ENCODE assay signal across 18 cellular contexts in genomic region chrX:9880237-9880636, GRCh38.
DNase-seq lines count a peak whose midpoint lies in the region; ATAC-seq, FAIRE-seq and TF ChIP-seq lines count a peak whose summit lies in the region.
"Had no signal": no experiment of that assay in that cellular context is flagged by ENCODE, and none has a peak within 500 bp of the region (broad histone marks: within the 10 kb centered on the region; RNA-seq: fewer than 3 reads in every experiment).

No MANE protein-coding gene starts in this region.

- no peaks in the 10 kb centered on the region for H3K9me3 ChIP-seq in osteoblast (ENCODE audit: low read depth, low read length)
- no peaks in the 10 kb centered on the region for H3K9me3 ChIP-seq in aorta (ENCODE audit: control insufficient read depth, low read length)
- H3K9me3 ChIP-seq: HAP-1 had no signal

- DNase-seq in bronchial epithelial cell (ENCODE audit: low read depth) = no peak
- DNase-seq in left lobe of liver (ENCODE audit: low spot score) = no peak
- peak; percentile 31 for DNase-seq in osteoblast (ENCODE audit: insufficient read length, low spot score, missing footprints)
- no peak for DNase-seq in aorta
- no peak for DNase-seq in NCI-H510A treated with DMSO at 0.1 percent for 48 hours (lab: John Stamatoyannopoulos, UW)
- DNase-seq in stimulated activated CD4-positive, alpha-beta T cell treated with anti-CD3 and anti-CD28 coated beads, Interleukin-2, amount 100 ng/mL, for 48 hours = no peak
- DNase-seq in activated naive CD4-positive, alpha-beta T cell treated with anti-CD3 and anti-CD28 coated beads, Interleukin-2, amount 50 U/mL, for 72 hours (ENCODE audit: low spot score in 2 of 2) = no peak
- DNase-seq: Calu3; CD4-positive, alpha-beta memory T cell; COR-L47; DMS53; DMS79 treated with DMSO at 0.1 percent for 48 hours; GOT3; HFFc6 had no signal

- intact Hi-C loops in aorta (cut with DNase I) = loop anchor here in 1 of 2 donors (10.0 kb wide), 1 partner anchor 115 kb away; no protein-coding TSS in a partner anchor

- no peak overlapping the region for H3K4me2 ChIP-seq in osteoblast (ENCODE audit: insufficient read depth, low read length)

- WGBS in aorta, 2 donors = 89 to 97% methylated on average over 13 of the region's 13 CpGs

- FAIRE-seq in bronchial epithelial cell (lab: Jason Lieb, UNC) = peak; percentile 72
- FAIRE-seq: G401.6, GM12892, H54 had no signal

- H3K27ac Mint-ChIP-seq in activated naive CD4-positive, alpha-beta T cell treated with anti-CD3 and anti-CD28 coated beads, Interleukin-2, amount 50 U/mL, for 72 hours = no peak overlapping the region
- H3K27ac Mint-ChIP-seq: CD4-positive, alpha-beta memory T cell; HFFc6 had no signal

- H3K79me2 ChIP-seq in osteoblast (ENCODE audit: insufficient read depth, low read length) = no peaks in the 10 kb centered on the region

- no peaks in the 10 kb centered on the region for H3K27me3 ChIP-seq in bronchial epithelial cell (ENCODE audit: control insufficient read depth, insufficient read depth, low read length)
- no peaks in the 10 kb centered on the region for H3K27me3 ChIP-seq in osteoblast (ENCODE audit: insufficient read depth, low read length)
- H3K27me3 ChIP-seq in aorta (ENCODE audit: control insufficient read depth in 1 of 2, insufficient read depth in 2 of 2, low read length in 1 of 2) = no peaks in the 10 kb centered on the region

- no peaks in the 10 kb centered on the region for H3K9me3 Mint-ChIP-seq in activated naive CD4-positive, alpha-beta T cell treated with anti-CD3 and anti-CD28 coated beads, Interleukin-2, amount 50 U/mL, for 72 hours
- H3K9me3 Mint-ChIP-seq: CD4-positive, alpha-beta memory T cell; HFFc6 had no signal

- no peaks in the 10 kb centered on the region for H3K36me3 Mint-ChIP-seq in activated naive CD4-positive, alpha-beta T cell treated with anti-CD3 and anti-CD28 coated beads, Interleukin-2, amount 50 U/mL, for 72 hours
- H3K36me3 Mint-ChIP-seq: CD4-positive, alpha-beta memory T cell had no signal

- H4K20me1 ChIP-seq in osteoblast (ENCODE audit: insufficient read depth, low read length) = no peaks in the 10 kb centered on the region

- no peak overlapping the region for H3K4me3 ChIP-seq in bronchial epithelial cell (ENCODE audit: low read depth, low read length)
- no peak overlapping the region for H3K4me3 ChIP-seq in osteoblast (ENCODE audit: insufficient read depth, low read length)
- no peak overlapping the region for H3K4me3 ChIP-seq in aorta (ENCODE audit: low read length in 2 of 2)
- H3K4me3 ChIP-seq: HAP-1 had no signal

- peak; percentile 70 for ATAC-seq in left lobe of liver
- peak; percentile 34 for ATAC-seq in aorta (ENCODE audit: low FRiP score)
- ATAC-seq in activated naive CD4-positive, alpha-beta T cell treated with anti-CD3 and anti-CD28 coated beads, Interleukin-2, amount 50 U/mL, for 72 hours = no peak

- no peak overlapping the region for H3K27ac ChIP-seq in osteoblast (ENCODE audit: low read depth, low read length)
- no peak overlapping the region for H3K27ac ChIP-seq in aorta (ENCODE audit: low read depth in 1 of 2, low read length in 2 of 2)

- no peak for TF ChIP-seq CTCF in bronchial epithelial cell (IDR thresholded peaks at IDR 0.05; ENCODE audit: insufficient read depth, low read length, severe bottlenecking)
- TF ChIP-seq CTCF in osteoblast (IDR thresholded peaks at IDR 0.05; ENCODE audit: extremely low read depth, low read depth, low read length) = no peak

- H3K4me1 ChIP-seq in osteoblast (ENCODE audit: insufficient read depth, low read length) (no peaks in the 10 kb centered on the region), aorta (ENCODE audit: control insufficient read depth in 1 of 2, insufficient read depth in 2 of 2, low read length in 2 of 2) (no peaks in the 10 kb centered on the region)

- H2AFZ ChIP-seq in osteoblast (ENCODE audit: low read length) = no peak overlapping the region

- H3K36me3 ChIP-seq in bronchial epithelial cell (ENCODE audit: control insufficient read depth, insufficient read depth, low read length) (no peaks in the 10 kb centered on the region), osteoblast (ENCODE audit: insufficient read depth, low read length) (no peaks in the 10 kb centered on the region), aorta (ENCODE audit: control insufficient read depth in 1 of 2, insufficient read depth in 2 of 2, low read length in 1 of 2) (no peaks in the 10 kb centered on the region)
- H3K36me3 ChIP-seq: HAP-1 had no signal

Comparison
In these comparisons a context has a peak if more than half of its experiments do, and no peak if none do; other contexts are left out.
1. ATAC-seq: peak in left lobe of liver (single experiment) and aorta (single experiment); none in activated naive CD4-positive, alpha-beta T cell treated with anti-CD3 and anti-CD28 coated beads, Interleukin-2, amount 50 U/mL, for 72 hours (0 of 2).